ENCODE assay signal across 9 cellular contexts in the genomic region with DNA sequence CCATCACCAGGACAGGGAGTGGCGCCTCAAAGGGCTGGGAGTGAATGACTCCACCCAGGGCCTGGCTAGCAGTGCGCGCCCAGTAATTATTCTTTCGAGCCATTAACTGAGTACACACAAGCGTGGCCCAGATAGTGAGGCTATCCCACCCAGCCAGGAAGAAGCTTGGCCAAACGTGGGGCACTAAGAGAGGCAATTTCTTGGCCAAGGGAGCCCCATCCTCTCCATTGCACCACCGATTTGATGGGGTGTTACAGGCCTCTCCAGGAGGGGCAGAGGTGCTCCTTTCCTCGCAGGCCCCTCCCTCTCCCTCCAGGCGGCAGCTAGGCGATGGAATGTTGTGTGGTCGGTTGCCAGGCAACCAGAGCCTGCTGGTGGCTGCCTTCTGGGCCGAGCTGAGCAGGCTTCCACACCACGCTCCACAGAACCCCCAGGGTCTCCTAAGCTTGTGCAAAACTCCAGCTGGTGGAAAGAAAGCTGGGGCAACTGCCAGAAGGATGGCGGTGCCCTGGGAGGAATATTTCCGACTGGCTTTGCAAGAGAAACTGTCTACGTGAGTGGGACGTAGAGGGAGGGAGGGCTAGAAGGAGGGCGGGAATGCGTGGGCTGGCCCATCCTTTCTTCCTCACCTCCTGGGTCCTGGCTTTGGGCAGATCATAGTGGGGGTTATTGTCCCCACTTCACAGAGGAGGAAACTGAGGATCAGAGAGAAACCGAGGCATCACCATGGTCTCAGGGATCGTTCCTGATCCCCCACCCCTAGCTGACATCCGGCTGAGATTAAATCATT. TPM values are rescaled to one million over a fixed set of nuclear protein-coding genes. Genes with fewer than 3 reads are reported as not detected.
A peak's percentile ranks its signal among the peaks of the same experiment; 100 is the strongest.
DNase-seq lines count a peak whose midpoint lies in the region; ATAC-seq, FAIRE-seq and TF ChIP-seq lines count a peak whose summit lies in the region.
"Had no signal": no experiment of that assay in that cellular context is flagged by ENCODE, and none has a peak within 500 bp of the region (broad histone marks: within the 10 kb centered on the region; RNA-seq: fewer than 3 reads in every experiment).

A gene (plus strand): TSS at position 364 of the 790 bp plus-strand sequence. CDS start 134 bp downstream, at position 498.

- TF ChIP-seq CTCF in pancreas (IDR thresholded peaks at IDR 0.05), result no peak

- H3K9me3 Mint-ChIP-seq in activated naive CD4-positive, alpha-beta T cell treated with anti-CD3 and anti-CD28 coated beads, Interleukin-2, amount 10 ng/mL, durations not matched to agents 7 days and 5 days, result no peaks in the 10 kb centered on the region

- no peaks in the 10 kb centered on the region for H3K36me3 Mint-ChIP-seq in activated naive CD4-positive, alpha-beta T cell treated with anti-CD3 and anti-CD28 coated beads, Interleukin-2, amount 10 ng/mL, durations not matched to agents 7 days and 5 days

- no peak within 1 kb of the TSS for H3K4me3 Mint-ChIP-seq in activated naive CD4-positive, alpha-beta T cell treated with anti-CD3 and anti-CD28 coated beads, Interleukin-2, amount 10 ng/mL, durations not matched to agents 7 days and 5 days

- FAIRE-seq in pancreas (lab: Jason Lieb, UNC), result no peak
- FAIRE-seq: islet of Langerhans had no signal

- H3K27me3 Mint-ChIP-seq in activated naive CD4-positive, alpha-beta T cell treated with anti-CD3 and anti-CD28 coated beads, Interleukin-2, amount 10 ng/mL, durations not matched to agents 7 days and 5 days, result peaks cover 63% of the 10 kb centered on the region

- H3K9me3 ChIP-seq in pancreas, result no peaks in the 10 kb centered on the region

- peaks cover 0 to 4% (median 0%) of the 10 kb centered on the region in 3 donors for H3K4me1 ChIP-seq in pancreas

- no peak within 1 kb of the TSS for H3K4me3 ChIP-seq in pancreas

- CTCF ChIA-PET in activated naive CD4-positive, alpha-beta T cell treated with anti-CD3 and anti-CD28 coated beads, Interleukin-2, amount 10 ng/mL, durations not matched to agents 7 days and 5 days (lab: Charles Lee), result interaction anchor here (1.2 kb wide), 1 partner anchor 9 kb away, joined by 3 read pairs; no protein-coding TSS in a partner anchor

- H3K4me1 Mint-ChIP-seq in activated naive CD4-positive, alpha-beta T cell treated with anti-CD3 and anti-CD28 coated beads, Interleukin-2, amount 10 ng/mL, durations not matched to agents 7 days and 5 days, result peaks cover 26% of the 10 kb centered on the region

- no peak within 1 kb of the TSS for H3K27ac Mint-ChIP-seq in activated naive CD4-positive, alpha-beta T cell treated with anti-CD3 and anti-CD28 coated beads, Interleukin-2, amount 10 ng/mL, durations not matched to agents 7 days and 5 days

- H3K36me3 ChIP-seq in pancreas, result no peaks in the 10 kb centered on the region

- peak; percentile 66 to 78 (median 68) for ATAC-seq in pancreas

- WGBS in pancreas, 2 donors, result 29 to 35% methylated on average over 22 of the region's 22 CpGs

- H3K27me3 ChIP-seq in pancreas, result no peaks in the 10 kb centered on the region

- intact Hi-C loops in pancreas (cut with DNase I), result loop anchor here in 1 of 3 donors (10.0 kb wide), 1 partner anchor 95 kb away; a partner anchor contains a TSS

- DNase-seq in DMS153 (lab: John Stamatoyannopoulos, UW) (peak; percentile 81), NCI-H1092 (lab: John Stamatoyannopoulos, UW) (peak; percentile 41), UCSD-AML1 (lab: John Stamatoyannopoulos, UW; ENCODE audit: unreplicated experiment) (peak; percentile 36), glomerular visceral epithelial cell (ENCODE audit: extremely low spot score) (peak; percentile 93), pancreas (peak in 5 of 6 donors; percentile 64 to 85 (median 68)), DMS114 treated with DMSO at 0.1 percent for 48 hours (lab: John Stamatoyannopoulos, UW; ENCODE audit: unreplicated experiment) (no peak), KG1 (lab: John Stamatoyannopoulos, UW) (no peak)
- DNase-seq in activated naive CD4-positive, alpha-beta T cell treated with anti-CD3 and anti-CD28 coated beads, Interleukin-2, amount 10 ng/mL, durations not matched to agents 7 days and 5 days, result no peak

- peak within 1 kb of the TSS; percentile 28 to 44 (median 40) for H3K27ac ChIP-seq in pancreas

RNA-seq across cellular contexts. Expression of the gene that starts here (rescaled TPM):
- total RNA-seq in pancreas, result under 1 TPM in 3 of 6 donors, not detected in 3; 0.12 to 0.23 (median 0.22) TPM
- polyA plus RNA-seq in pancreas, result under 1 TPM; 0.42 to 0.61 TPM

Comparison
In these comparisons a context has a peak if more than half of its experiments do, and no peak if none do; other contexts are left out.
1. Peak in DNase-seq, ATAC-seq and H3K27ac ChIP-seq in pancreas; RNA of the gene not detected or under 1 TPM.
2. DNase-seq: peak in DMS153 (single experiment), NCI-H1092 (single experiment), UCSD-AML1 (single experiment) and glomerular visceral epithelial cell (single experiment); none in DMS114 treated with DMSO at 0.1 percent for 48 hours (single experiment), KG1 (single experiment) and activated naive CD4-positive, alpha-beta T cell treated with anti-CD3 and anti-CD28 coated beads, Interleukin-2, amount 10 ng/mL, durations not matched to agents 7 days and 5 days (single experiment).